Comparison of ENCODE assay signal across 8 cellular contexts in the genomic region with DNA sequence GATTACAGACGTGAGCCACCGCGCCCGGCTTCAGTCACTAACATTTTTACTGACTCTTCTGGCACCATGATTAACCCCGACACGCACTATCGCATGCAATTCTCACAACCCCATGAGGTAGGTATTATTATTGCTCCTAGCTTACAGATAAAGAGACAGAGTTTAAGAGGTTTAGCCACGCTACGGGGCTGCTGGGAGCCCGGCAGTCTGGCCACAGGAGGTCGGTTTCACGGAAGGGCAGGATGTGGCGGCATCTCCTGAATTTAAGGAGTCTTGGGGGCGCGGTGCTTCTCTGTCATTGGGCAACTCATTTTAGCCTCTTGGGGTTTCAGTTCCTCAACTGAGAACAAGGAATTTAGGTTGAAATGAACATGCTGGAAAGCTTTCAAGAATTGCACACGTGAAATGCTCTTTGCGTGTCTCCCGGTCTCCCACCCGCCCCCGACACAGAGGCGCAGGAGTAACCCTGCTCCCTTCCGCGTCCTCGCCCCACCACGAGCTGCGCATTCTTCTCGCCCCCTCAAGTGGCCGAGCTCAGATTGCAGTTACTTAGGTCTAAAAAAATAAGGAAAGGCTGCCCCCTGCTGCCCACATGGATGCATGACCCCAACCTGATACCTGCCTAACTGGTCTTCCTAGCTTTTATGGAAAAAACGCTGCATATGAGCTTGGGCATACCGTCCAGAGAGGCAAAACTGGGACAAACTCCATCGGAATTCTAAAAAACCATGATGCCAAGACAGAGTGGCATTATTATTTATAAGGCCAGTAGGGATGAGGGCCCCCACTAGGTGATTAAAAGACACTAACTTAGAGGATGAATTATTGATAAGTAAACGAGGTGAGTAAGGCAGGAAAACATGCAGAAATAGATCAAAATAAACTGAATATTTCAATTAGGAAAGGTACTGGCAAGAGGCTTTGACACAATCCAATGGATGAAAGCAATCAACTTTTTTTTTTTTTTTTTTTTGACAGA.
DNase-seq lines count a peak whose midpoint lies in the region; ATAC-seq and TF ChIP-seq lines count a peak whose summit lies in the region.

No MANE protein-coding gene starts in this region.

- peak overlapping the region; percentile 97 for H3K27ac Mint-ChIP-seq in T-helper 2 cell treated with Interferon-gamma antibody and Interleukin-4, amounts not matched to agents 5 μg/mL and 100 μg/mL, for 36 hours

- peak overlapping the region; percentile 73 for H3K4me3 Mint-ChIP-seq in T-helper 2 cell treated with Interferon-gamma antibody and Interleukin-4, amounts not matched to agents 5 μg/mL and 100 μg/mL, for 36 hours

- H3K27me3 Mint-ChIP-seq in T-helper 2 cell treated with Interferon-gamma antibody and Interleukin-4, amounts not matched to agents 5 μg/mL and 100 μg/mL, for 36 hours (ENCODE audit: low read depth), result no peaks in the 10 kb centered on the region

- H3K4me3 ChIP-seq in AG04449 (ENCODE audit: low read depth, low read length) (peak overlapping the region; percentile 44), retinal pigment epithelial cell (ENCODE audit: low read length) (peak overlapping the region; percentile 15)

- peaks cover 14% of the 10 kb centered on the region for H3K36me3 Mint-ChIP-seq in T-helper 2 cell treated with Interferon-gamma antibody and Interleukin-4, amounts not matched to agents 5 μg/mL and 100 μg/mL, for 36 hours (ENCODE audit: low read depth)

- H3K4me1 Mint-ChIP-seq in T-helper 2 cell treated with Interferon-gamma antibody and Interleukin-4, amounts not matched to agents 5 μg/mL and 100 μg/mL, for 36 hours (ENCODE audit: low read depth), result peaks cover 10% of the 10 kb centered on the region

- peak; percentile 93 for TF ChIP-seq CTCF in AG04449 (IDR thresholded peaks at IDR 0.05; ENCODE audit: insufficient read depth, low read length, missing control alignments)
- TF ChIP-seq CTCF in retinal pigment epithelial cell (conservative IDR thresholded peaks at IDR 0.05; ENCODE audit: low read depth, low read length), result peak; percentile 93

- ATAC-seq in GM18520 (IDR thresholded peaks at IDR 0.05; ENCODE audit: unreplicated experiment) (peak; percentile 82), HG03045 (IDR thresholded peaks at IDR 0.05; ENCODE audit: unreplicated experiment) (peak; percentile 93)

- DNase-seq in AG04449 (ENCODE audit: low read depth, low spot score) (peak; percentile 62), NCI-H1930 (lab: John Stamatoyannopoulos, UW) (peak; percentile 87 to 90), astrocyte of the hippocampus (ENCODE audit: low read depth, low spot score) (peak; percentile 94), hypothalamus (lab: John Stamatoyannopoulos, UW) (peak in 49 of 51 donors; percentile 21 to 84 (median 61)), retinal pigment epithelial cell (ENCODE audit: low read depth) (peak; percentile 62)
- DNase-seq in T-helper 2 cell treated with Interferon-gamma antibody and Interleukin-4, amounts not matched to agents 5 μg/mL and 100 μg/mL, for 36 hours (ENCODE audit: low spot score), result peak; percentile 62

- H3K9me3 Mint-ChIP-seq in T-helper 2 cell treated with Interferon-gamma antibody and Interleukin-4, amounts not matched to agents 5 μg/mL and 100 μg/mL, for 36 hours, result no peaks in the 10 kb centered on the region

- CTCF ChIA-PET in AG04449 (lab: Yijun Ruan, JAX), result interaction anchor here (0.6 to 12.9 kb wide), 74 partner anchors 9 to 432 kb away, joined by 3 to 222 read pairs (median 5); partner anchors contain the start of genes PRSS1 and PRSS2

- POLR2A ChIA-PET in AG04449 (lab: Yijun Ruan, JAX), result interaction anchor here (0.9 to 1.2 kb wide), 3 partner anchors 10 to 247 kb away, joined by 4 to 8 read pairs (median 4); no protein-coding TSS in a partner anchor

Comparison
In these comparisons a context has a peak if more than half of its experiments do, and no peak if none do; other contexts are left out.
1. Peak in every context shown above with its lines: DNase-seq, ATAC-seq and H3K4me3 ChIP-seq.